3 cellular contexts compared by ENCODE assay signal in genomic region chr6:167555836-167556235, GRCh38.
"Had no signal": no experiment of that assay in that cellular context is flagged by ENCODE, and none has a peak within 500 bp of the region (broad histone marks: within the 10 kb centered on the region; RNA-seq: fewer than 3 reads in every experiment).

No MANE protein-coding gene starts in this region.

- DNase-seq: GDM1, GF-D8 had no signal

- ATAC-seq: GM12878 had no signal

- H3K4me3 ChIP-seq: GM12878 had no signal
